In the genomic region with DNA sequence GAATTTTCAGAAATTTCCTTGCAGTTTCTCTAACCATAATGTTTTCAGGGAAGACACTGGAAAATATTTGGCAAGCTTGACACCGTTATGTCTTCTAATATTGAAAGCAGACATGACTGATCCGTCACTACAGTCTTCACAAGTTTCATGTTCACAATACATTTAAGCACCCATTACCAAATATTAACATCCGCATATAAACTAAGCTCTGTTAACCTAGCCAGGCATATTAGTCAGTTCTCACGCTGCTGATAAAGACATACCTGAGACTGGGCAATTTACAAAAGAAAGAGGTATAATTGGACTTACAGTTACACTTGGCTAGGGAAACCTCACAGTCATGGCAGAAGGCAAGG, we compare ENCODE assay signal across 20 cellular contexts.
DNase-seq lines count a peak whose midpoint lies in the region; ATAC-seq and TF ChIP-seq lines count a peak whose summit lies in the region.
"Had no signal": no experiment of that assay in that cellular context is flagged by ENCODE, and none has a peak within 500 bp of the region (broad histone marks: within the 10 kb centered on the region; RNA-seq: fewer than 3 reads in every experiment).

No MANE protein-coding gene starts in this region.

- H4K8ac ChIP-seq in mesendoderm (ENCODE audit: low read depth, low read length): no peak overlapping the region

- H3K4me2 ChIP-seq in mesendoderm (ENCODE audit: low read length): no peak overlapping the region
- H3K4me2 ChIP-seq: PC-9 had no signal

- H3K4me3 ChIP-seq in lower lobe of right lung (no peak overlapping the region), foreskin fibroblast (ENCODE audit: low read depth in 1 of 2, low read length in 2 of 2) (no peak overlapping the region), mesendoderm (ENCODE audit: low read length) (no peak overlapping the region)
- H3K4me3 ChIP-seq: PC-9, SJCRH30 had no signal

- H3K79me2 ChIP-seq in mesendoderm (ENCODE audit: control insufficient read depth, insufficient read depth, low read length): no peaks in the 10 kb centered on the region

- H3K27ac ChIP-seq in lower lobe of right lung (no peak overlapping the region), mesendoderm (ENCODE audit: low read depth, low read length) (no peak overlapping the region)
- H3K27ac ChIP-seq: PC-9, SJCRH30 had no signal

- H2BK5ac ChIP-seq in mesendoderm (ENCODE audit: low read length): no peak overlapping the region

- ATAC-seq in GM18498 (IDR thresholded peaks at IDR 0.05; ENCODE audit: unreplicated experiment) (peak; percentile 6), GM18909 (IDR thresholded peaks at IDR 0.05; ENCODE audit: poor library complexity, unreplicated experiment) (peak; percentile 20), HG02610 (IDR thresholded peaks at IDR 0.05; ENCODE audit: unreplicated experiment) (peak; percentile 34), HG03565 (IDR thresholded peaks at IDR 0.05; ENCODE audit: unreplicated experiment) (peak; percentile 37), lower lobe of right lung (no peak)

- no peak overlapping the region for H2BK120ac ChIP-seq in mesendoderm (ENCODE audit: low read depth, low read length)

- no peak overlapping the region for H3K4ac ChIP-seq in mesendoderm (ENCODE audit: low read depth, low read length)

- 100% methylated on average over 1 of the region's 4 CpGs for WGBS in mesendoderm (ENCODE audit: extremely low coverage, insufficient coverage, low lambda C conversion rate)

- H3K79me1 ChIP-seq in mesendoderm (ENCODE audit: low read length): no peaks in the 10 kb centered on the region

- H3K23ac ChIP-seq in mesendoderm (ENCODE audit: low read length): no peak overlapping the region

- no peak overlapping the region for H3K18ac ChIP-seq in mesendoderm (ENCODE audit: low read length)

- H3K9ac ChIP-seq in mesendoderm (ENCODE audit: low read length): no peak overlapping the region

- H2AK5ac ChIP-seq in mesendoderm (ENCODE audit: low read length): no peak overlapping the region

- H3K56ac ChIP-seq in mesendoderm (ENCODE audit: low read length): no peak overlapping the region

- H3K27me3 ChIP-seq in lower lobe of right lung (ENCODE audit: low read depth): no peaks in the 10 kb centered on the region
- no peaks in the 10 kb centered on the region for H3K27me3 ChIP-seq in mesendoderm (ENCODE audit: insufficient read depth, low read length, poor library complexity)
- H3K27me3 ChIP-seq: BE2C, SJCRH30 had no signal

- DNase-seq in lower lobe of right lung (no peak), foreskin fibroblast (no peak), mesendoderm (no peak), GOT3 (lab: John Stamatoyannopoulos, UW) (no peak)
- DNase-seq: BE2C; CD4-positive, CD25-positive, alpha-beta regulatory T cell; COR-L47; DMS 273 treated with DMSO at 0.1 percent for 48 hours; DND-41; IMR-90; NCI-H1417; NCI-H187; NCI-H2227 treated with DMSO at 0.1 percent for 48 hours; NCI-H524; PC-9; SJCRH30 had no signal

- no peak overlapping the region for H4K5ac ChIP-seq in mesendoderm (ENCODE audit: low read length)

- H3K36me3 ChIP-seq in lower lobe of right lung (no peaks in the 10 kb centered on the region), mesendoderm (ENCODE audit: control insufficient read depth, insufficient read depth, low read length) (no peaks in the 10 kb centered on the region)
- H3K36me3 ChIP-seq: BE2C, SJCRH30 had no signal

- TF ChIP-seq CTCF in lower lobe of right lung (IDR thresholded peaks at IDR 0.05) (no peak), foreskin fibroblast (IDR thresholded peaks at IDR 0.05; ENCODE audit: low read depth, low read length) (no peak)

- intact Hi-C loops in lower lobe of right lung (cut with DNase I): no loop called here

- H3K4me1 ChIP-seq in lower lobe of right lung: no peaks in the 10 kb centered on the region
- no peaks in the 10 kb centered on the region for H3K4me1 ChIP-seq in mesendoderm (ENCODE audit: control insufficient read depth, low read depth, low read length)
- H3K4me1 ChIP-seq: BE2C, SJCRH30 had no signal

- H3K9me3 ChIP-seq in lower lobe of right lung: no peaks in the 10 kb centered on the region
- H3K9me3 ChIP-seq: BE2C, SJCRH30 had no signal

- H2BK15ac ChIP-seq in mesendoderm (replicated peaks; ENCODE audit: low read depth): no peak overlapping the region

Comparison
In these comparisons a context has a peak if more than half of its experiments do, and no peak if none do; other contexts are left out.
1. ATAC-seq: peak in GM18498 (single experiment), GM18909 (single experiment), HG02610 (single experiment) and HG03565 (single experiment); none in lower lobe of right lung (0 of 2).